In the genomic region with DNA sequence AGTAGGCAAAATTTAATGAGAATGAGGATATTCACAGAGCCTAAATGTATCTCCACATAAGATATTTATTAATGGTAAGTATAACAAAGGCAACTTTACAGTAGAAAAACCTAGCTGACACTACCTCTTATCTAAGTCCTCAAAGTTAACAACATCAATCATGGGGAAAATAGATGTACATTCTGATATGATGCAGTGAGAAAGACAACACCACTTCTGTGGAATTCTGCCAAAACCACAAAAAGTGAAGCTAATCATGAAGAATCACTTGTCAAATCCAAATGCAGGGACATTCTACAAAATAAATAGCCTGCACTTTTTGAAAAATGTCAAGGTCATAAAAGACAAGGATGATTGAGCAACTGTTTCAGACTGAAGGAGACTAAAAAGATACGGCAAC, we compare ENCODE assay signal across 14 cellular contexts. TPM values are rescaled to one million over a fixed set of nuclear protein-coding genes. Genes with fewer than 3 reads are reported as not detected.
DNase-seq lines count a peak whose midpoint lies in the region; ATAC-seq and TF ChIP-seq lines count a peak whose summit lies in the region.
"Had no signal": no experiment of that assay in that cellular context is flagged by ENCODE, and none has a peak within 500 bp of the region (broad histone marks: within the 10 kb centered on the region; RNA-seq: fewer than 3 reads in every experiment).

No MANE protein-coding gene starts in this region.

- no peak for TF ChIP-seq CTCF in DND-41 (IDR thresholded peaks at IDR 0.05; ENCODE audit: borderline replicate concordance, extremely low read depth, low read length, poor library complexity, severe bottlenecking)
- no peak for TF ChIP-seq CTCF in heart left ventricle (IDR thresholded peaks at IDR 0.05)

- peak; percentile 36 for DNase-seq in A172 (ENCODE audit: low spot score)
- no peak for DNase-seq in DND-41
- DNase-seq in RPMI7951 (ENCODE audit: low read depth) = peak; percentile 52
- DNase-seq in amniotic epithelial cell (ENCODE audit: low read depth) = peak; percentile 50
- no peak for DNase-seq in heart left ventricle
- DNase-seq in stimulated activated CD4-positive, alpha-beta T cell treated with anti-CD3 and anti-CD28 coated beads, Interleukin-12 subunit alpha, Interleukin-12 subunit beta, amount 100 ng/mL, for 4 hours = no peak
- no peak for DNase-seq in NCI-H510A (lab: John Stamatoyannopoulos, UW)
- no peak for DNase-seq in sciatic nerve (ENCODE audit: low spot score)
- DNase-seq: CD8-positive, alpha-beta memory T cell; DMS53; H7; IMR-90 had no signal

- ATAC-seq in DND-41 (ENCODE audit: insufficient read depth, low read depth) (peak; percentile 66), heart left ventricle (no peak), sciatic nerve (no peak)

- H3K4me2 ChIP-seq in DND-41 (ENCODE audit: insufficient read depth, low read length) = no peak overlapping the region

- no peak for TF ChIP-seq POLR2A in heart left ventricle (IDR thresholded peaks at IDR 0.05)

- no peaks in the 10 kb centered on the region for H3K79me2 ChIP-seq in DND-41 (ENCODE audit: insufficient read depth, low read length)

- peaks cover 24% of the 10 kb centered on the region for H3K4me1 ChIP-seq in DND-41 (ENCODE audit: insufficient read depth, low read length)
- no peaks in the 10 kb centered on the region for H3K4me1 ChIP-seq in heart left ventricle

- no peak overlapping the region for H3K4me3 ChIP-seq in DND-41 (ENCODE audit: low read depth in 1 of 2, low read length in 2 of 2)
- H3K4me3 ChIP-seq in heart left ventricle = no peak overlapping the region

- H3K27me3 ChIP-seq in DND-41 (ENCODE audit: insufficient read depth, low read length, poor library complexity) (no peaks in the 10 kb centered on the region), heart left ventricle (no peaks in the 10 kb centered on the region)

- H4K20me1 ChIP-seq in DND-41 (ENCODE audit: insufficient read depth, low read length) = no peaks in the 10 kb centered on the region

- 73 to 95% (median 75%) methylated on average over 1 of the region's 1 CpG for WGBS in heart left ventricle, 4 donors

- H3K9ac ChIP-seq in DND-41 (ENCODE audit: low read depth, low read length) = no peak overlapping the region

- no peak overlapping the region for H2AFZ ChIP-seq in DND-41 (ENCODE audit: low read depth, low read length)

- H3K9me3 ChIP-seq in DND-41 (ENCODE audit: insufficient read depth, low read length, severe bottlenecking) (no peaks in the 10 kb centered on the region), heart left ventricle (no peaks in the 10 kb centered on the region)

- H3K27ac ChIP-seq in DND-41 (ENCODE audit: low read length) = no peak overlapping the region
- no peak overlapping the region for H3K27ac ChIP-seq in heart left ventricle

- H3K36me3 ChIP-seq in DND-41 (ENCODE audit: insufficient read depth, low read length) (no peaks in the 10 kb centered on the region), heart left ventricle (no peaks in the 10 kb centered on the region)

- intact Hi-C loops in heart left ventricle (cut with DNase I) (no loop called here), sciatic nerve (cut with DNase I) (no loop called here)

RNA-seq across cellular contexts. Expression of a gene that starts 27.5 kb away (rescaled TPM):
- 0.09 TPM in 1 of 2 replicates, not detected in the other for total RNA-seq in A172 (2014; rRNA removed; shearing (Covaris generic))
- total RNA-seq in RPMI7951 (2014; rRNA removed; shearing (Covaris generic)) = not detected in 2 replicates
- total RNA-seq in heart left ventricle = 1 to 10 TPM in 1 of 9 donors, under 1 TPM in 5, not detected in 3; 0.05 to 2.1 (median 0.27) TPM
- under 1 TPM; 0.04 TPM for polyA plus RNA-seq in heart left ventricle
- 0.98 TPM for total RNA-seq in sciatic nerve
- total RNA-seq: HT-29, IMR-90 had no signal
- polyA plus RNA-seq: BJ, IMR-90 had no signal

Comparison
In these comparisons a context has a peak if more than half of its experiments do, and no peak if none do; other contexts are left out.
1. DNase-seq: peak in A172 (single experiment), RPMI7951 (single experiment) and amniotic epithelial cell (single experiment); none in DND-41 (single experiment), heart left ventricle (0 of 5), stimulated activated CD4-positive, alpha-beta T cell treated with anti-CD3 and anti-CD28 coated beads, Interleukin-12 subunit alpha, Interleukin-12 subunit beta, amount 100 ng/mL, for 4 hours (single experiment), NCI-H510A (single experiment) and sciatic nerve (single experiment).